Comparison of ENCODE assay signal across 1 cellular context in genomic region chr1:193104906-193105820, GRCh38.
TF ChIP-seq lines count a peak whose summit lies in the region.

Gene GLRX2 (minus strand): TSS chr1:193105414. CDS start chr1:193105382, 32 bp downstream.

TF ChIP-seq in K562, 482 proteins besides CTCF, POLR2A, EP300 and RAD21 (continued from another document and continues in another):
- TF ChIP-seq ZBTB2 (IDR thresholded peaks at IDR 0.05) (peak; percentile 45; the same call in 1 of the 2 replicates), PHB (CRISPR knock-in tag; IDR thresholded peaks at IDR 0.05) (peak; percentile 55; the same call in 1 of the 2 replicates), PATZ1 (CRISPR knock-in tag; IDR thresholded peaks at IDR 0.05; ENCODE audit: borderline replicate concordance) (no peak), TARDBP (IDR thresholded peaks at IDR 0.05) (no peak), BMI1 (IDR thresholded peaks at IDR 0.05; ENCODE audit: low read length) (no peak), MYC (IDR thresholded peaks at IDR 0.05; ENCODE audit: low read depth, low read length) (peak; percentile 92), MYC (CRISPR knock-in tag; IDR thresholded peaks at IDR 0.05; ENCODE audit: borderline replicate concordance, low read depth) (no peak), ZNF407 (IDR thresholded peaks at IDR 0.05; ENCODE audit: low read depth) (no peak), GMEB1 (CRISPR knock-in tag; IDR thresholded peaks at IDR 0.05) (no peak; the same call in 1 of the 2 replicates), SNIP1 (IDR thresholded peaks at IDR 0.05; ENCODE audit: low read depth) (no peak), HSF4 (CRISPR knock-in tag; IDR thresholded peaks at IDR 0.05; ENCODE audit: borderline replicate concordance) (no peak), ZNF311 (CRISPR knock-in tag; IDR thresholded peaks at IDR 0.05) (no peak), TEAD2 (tag; IDR thresholded peaks at IDR 0.05) (no peak), HMGXB4 (CRISPR knock-in tag; IDR thresholded peaks at IDR 0.05) (peak; percentile 69; the same call in 1 of the 2 replicates), ESRRB (CRISPR knock-in tag; IDR thresholded peaks at IDR 0.05; ENCODE audit: borderline replicate concordance) (no peak), GABPB2 (CRISPR knock-in tag; conservative IDR thresholded peaks at IDR 0.05) (no peak), ZFPM2 (CRISPR knock-in tag; IDR thresholded peaks at IDR 0.05) (no peak), NBN (IDR thresholded peaks at IDR 0.05; ENCODE audit: low read depth) (peak; percentile 40; the same call in 1 of the 2 replicates), LARP7 (IDR thresholded peaks at IDR 0.05) (no peak), XRCC5 (IDR thresholded peaks at IDR 0.05; ENCODE audit: low read depth, low read length) (peak; percentile 65; the same call in 1 of the 2 replicates), FOSL1 (tag; conservative IDR thresholded peaks at IDR 0.05) (peak; percentile 77), NELFE (IDR thresholded peaks at IDR 0.05; ENCODE audit: insufficient read depth, insufficient read length) (no peak), SAP30 (IDR thresholded peaks at IDR 0.05; ENCODE audit: borderline replicate concordance, insufficient read depth, low read depth, low read length, poor library complexity, severe bottlenecking) (peak; percentile 78), ZNF445 (CRISPR knock-in tag; IDR thresholded peaks at IDR 0.05; ENCODE audit: low read depth) (no peak), RBFOX2 (IDR thresholded peaks at IDR 0.05; ENCODE audit: low read depth, low read length) (peak; percentile 92), ZNF263 (CRISPR knock-in tag; IDR thresholded peaks at IDR 0.05; ENCODE audit: borderline replicate concordance) (no peak), ZKSCAN1 (IDR thresholded peaks at IDR 0.05; ENCODE audit: low read depth, low read length) (peak; percentile 19; the same call in 1 of the 2 replicates), CBFA2T3 (IDR thresholded peaks at IDR 0.05) (no peak), ZFP91 (CRISPR knock-in tag; IDR thresholded peaks at IDR 0.05) (no peak), NCOA6 (IDR thresholded peaks at IDR 0.05) (no peak), BRF1 (IDR thresholded peaks at IDR 0.05; ENCODE audit: borderline replicate concordance, extremely low read depth, insufficient read length) (no peak), AFF4 (CRISPR knock-in tag; IDR thresholded peaks at IDR 0.05) (peak; percentile 53), ARNT (IDR thresholded peaks at IDR 0.05) (no peak), CXXC5 (CRISPR knock-in tag; IDR thresholded peaks at IDR 0.05) (peak; percentile 81), EP400 (IDR thresholded peaks at IDR 0.05) (peak; percentile 74), THRA (IDR thresholded peaks at IDR 0.05) (no peak), ZNF511 (CRISPR knock-in tag; IDR thresholded peaks at IDR 0.05) (peak; percentile 73), PHTF2 (CRISPR knock-in tag; IDR thresholded peaks at IDR 0.05) (peak; percentile 51; the same call in 1 of the 2 replicates)
